Comparison of ENCODE assay signal across 11 cellular contexts in genomic region chr6:118801257-118801656, GRCh38.
DNase-seq lines count a peak whose midpoint lies in the region; ATAC-seq and TF ChIP-seq lines count a peak whose summit lies in the region.
"Had no signal": no experiment of that assay in that cellular context is flagged by ENCODE, and none has a peak within 500 bp of the region (broad histone marks: within the 10 kb centered on the region; RNA-seq: fewer than 3 reads in every experiment).

No MANE protein-coding gene starts in this region.

- no peak for TF ChIP-seq CTCF in activated CD8-positive, alpha-beta T cell treated with anti-CD3 and anti-CD28 coated beads for 36 hours (IDR thresholded peaks at IDR 0.05)

- no peak overlapping the region for H3K4me3 Mint-ChIP-seq in T-helper 1 cell treated with Interleukin-12 subunit alpha and Interleukin-12 subunit beta and Interleukin-4 antibody, amounts not matched to agents 30 μg/mL and 1 μg/mL, for 36 hours
- H3K4me3 Mint-ChIP-seq in CD8-positive, alpha-beta memory T cell, result peak overlapping the region in 1 of 7 donors; percentile 61
- H3K4me3 Mint-ChIP-seq in activated CD8-positive, alpha-beta T cell treated with anti-CD3 and anti-CD28 coated beads for 36 hours, result no peak overlapping the region
- H3K4me3 Mint-ChIP-seq in naive thymus-derived CD4-positive, alpha-beta T cell, result peak overlapping the region in 3 of 10 donors; percentile 19 to 88 (median 45)

- CTCF ChIA-PET in CD8-positive, alpha-beta memory T cell (lab: Charles Lee), result interaction anchor here (1.0 to 4.0 kb wide), 23 partner anchors 8 to 277 kb away, joined by 3 to 32 read pairs (median 6); partner anchors contain the start of genes ASF1A and CEP85L
- CTCF ChIA-PET in activated CD8-positive, alpha-beta T cell treated with anti-CD3 and anti-CD28 coated beads for 36 hours (lab: Charles Lee), result interaction anchor here (0.6 to 3.6 kb wide), 37 partner anchors 8 to 516 kb away, joined by 3 to 31 read pairs (median 5); partner anchors contain the start of gene ASF1A
- CTCF ChIA-PET in naive thymus-derived CD4-positive, alpha-beta T cell (lab: Charles Lee), result interaction anchor here (0.5 to 3.6 kb wide), 15 partner anchors 8 to 241 kb away, joined by 3 to 32 read pairs (median 6); no protein-coding TSS in a partner anchor

- peaks cover 14% of the 10 kb centered on the region for H3K36me3 Mint-ChIP-seq in T-helper 1 cell treated with Interleukin-12 subunit alpha and Interleukin-12 subunit beta and Interleukin-4 antibody, amounts not matched to agents 30 μg/mL and 1 μg/mL, for 36 hours (ENCODE audit: low read depth)
- peaks cover 4 to 7% (median 6%) of the 10 kb centered on the region in 3 donors for H3K36me3 Mint-ChIP-seq in CD8-positive, alpha-beta memory T cell
- peaks cover 17% of the 10 kb centered on the region for H3K36me3 Mint-ChIP-seq in activated CD8-positive, alpha-beta T cell treated with anti-CD3 and anti-CD28 coated beads for 36 hours (ENCODE audit: low read depth)
- H3K36me3 Mint-ChIP-seq in naive thymus-derived CD4-positive, alpha-beta T cell, result peaks cover 4 to 25% (median 6%) of the 10 kb centered on the region in 5 donors

- no peaks in the 10 kb centered on the region for H3K27me3 Mint-ChIP-seq in T-helper 1 cell treated with Interleukin-12 subunit alpha and Interleukin-12 subunit beta and Interleukin-4 antibody, amounts not matched to agents 30 μg/mL and 1 μg/mL, for 36 hours (ENCODE audit: low read depth)
- no peaks in the 10 kb centered on the region for H3K27me3 Mint-ChIP-seq in CD8-positive, alpha-beta memory T cell
- H3K27me3 Mint-ChIP-seq in activated CD8-positive, alpha-beta T cell treated with anti-CD3 and anti-CD28 coated beads for 36 hours, result no peaks in the 10 kb centered on the region
- no peaks in the 10 kb centered on the region for H3K27me3 Mint-ChIP-seq in naive thymus-derived CD4-positive, alpha-beta T cell

- no peak for DNase-seq in T-helper 1 cell
- DNase-seq in CD8-positive, alpha-beta memory T cell, result no peak
- DNase-seq in activated CD8-positive, alpha-beta T cell treated with anti-CD3 and anti-CD28 coated beads for 36 hours, result no peak
- DNase-seq in naive thymus-derived CD4-positive, alpha-beta T cell, result no peak
- no peak for DNase-seq in activated CD8-positive, alpha-beta memory T cell treated with anti-CD3 and anti-CD28 coated beads, Interleukin-2, amount 50 U/mL, for 4 hours
- no peak for DNase-seq in Right ventricle myocardium superior

- POLR2A ChIA-PET in CD8-positive, alpha-beta memory T cell (lab: Charles Lee), result interaction anchor here (1.1 to 1.4 kb wide), 2 partner anchors 8 to 91 kb away, joined by 3 to 5 read pairs; no protein-coding TSS in a partner anchor
- POLR2A ChIA-PET in activated CD8-positive, alpha-beta T cell treated with anti-CD3 and anti-CD28 coated beads for 36 hours (lab: Charles Lee), result interaction anchor here (0.9 to 1.6 kb wide), 2 partner anchors 32 to 117 kb away, joined by 3 read pairs; no protein-coding TSS in a partner anchor
- POLR2A ChIA-PET in naive thymus-derived CD4-positive, alpha-beta T cell (lab: Charles Lee), result interaction anchor here (0.5 to 2.6 kb wide), 8 partner anchors 9 to 235 kb away, joined by 3 to 12 read pairs (median 4); partner anchors contain the start of genes ASF1A and CEP85L

- H3K9me3 ChIP-seq in CD8-positive, alpha-beta memory T cell (ENCODE audit: low read length), result no peaks in the 10 kb centered on the region
- H3K9me3 ChIP-seq in naive thymus-derived CD4-positive, alpha-beta T cell (ENCODE audit: control insufficient read depth in 2 of 3, low read length in 3 of 3), result peaks cover 0 to under 1% (median 0%) of the 10 kb centered on the region in 3 experiments

- no peaks in the 10 kb centered on the region for H3K27me3 ChIP-seq in CD8-positive, alpha-beta memory T cell (ENCODE audit: insufficient read depth, low read length, poor library complexity, severe bottlenecking)
- no peaks in the 10 kb centered on the region for H3K27me3 ChIP-seq in naive thymus-derived CD4-positive, alpha-beta T cell (ENCODE audit: control insufficient read depth in 2 of 2, insufficient read depth in 2 of 2, low read length in 2 of 2)

- peaks cover 5% of the 10 kb centered on the region for H3K9me3 Mint-ChIP-seq in T-helper 1 cell treated with Interleukin-12 subunit alpha and Interleukin-12 subunit beta and Interleukin-4 antibody, amounts not matched to agents 30 μg/mL and 1 μg/mL, for 36 hours
- H3K9me3 Mint-ChIP-seq in CD8-positive, alpha-beta memory T cell, result peaks cover 4 to 14% (median 8%) of the 10 kb centered on the region in 5 donors
- peaks cover 7% of the 10 kb centered on the region for H3K9me3 Mint-ChIP-seq in activated CD8-positive, alpha-beta T cell treated with anti-CD3 and anti-CD28 coated beads for 36 hours
- peaks cover 0 to 17% (median 8%) of the 10 kb centered on the region in 11 donors for H3K9me3 Mint-ChIP-seq in naive thymus-derived CD4-positive, alpha-beta T cell

- no peak overlapping the region for H3K4me3 ChIP-seq in CD8-positive, alpha-beta memory T cell (ENCODE audit: low read length)
- H3K4me3 ChIP-seq in naive thymus-derived CD4-positive, alpha-beta T cell (ENCODE audit: low read length), result no peak overlapping the region
- H3K4me3 ChIP-seq: GM23248, K562 had no signal

- ATAC-seq in activated CD8-positive, alpha-beta T cell treated with anti-CD3 and anti-CD28 coated beads for 36 hours, result no peak
- ATAC-seq in naive thymus-derived CD4-positive, alpha-beta T cell, result no peak
- ATAC-seq in HG02970 (IDR thresholded peaks at IDR 0.05; ENCODE audit: low FRiP score, unreplicated experiment), result no peak
- ATAC-seq in Right ventricle myocardium superior (ENCODE audit: poor library complexity), result no peak

- intact Hi-C loops in activated CD8-positive, alpha-beta T cell treated with anti-CD3 and anti-CD28 coated beads for 36 hours (cut with micrococcal nuclease), result loop anchor here (10.0 kb wide), 2 partner anchors 236 to 516 kb away; no protein-coding TSS in a partner anchor
- intact Hi-C loops in naive thymus-derived CD4-positive, alpha-beta T cell (cut with micrococcal nuclease), result loop anchor here (2.0 to 10.0 kb wide), 7 partner anchors 74 to 1199 kb away; partner anchors contain the start of genes FAM184A (in 1 of the 2), GOPC (in 1 of the 2) and MAN1A1 (in 1 of the 2)
- intact Hi-C loops in Right ventricle myocardium superior (cut with DNase I), result no loop called here

- peaks cover 24% of the 10 kb centered on the region for H3K4me1 Mint-ChIP-seq in T-helper 1 cell treated with Interleukin-12 subunit alpha and Interleukin-12 subunit beta and Interleukin-4 antibody, amounts not matched to agents 30 μg/mL and 1 μg/mL, for 36 hours (ENCODE audit: low read depth)
- peaks cover 29 to 40% (median 34%) of the 10 kb centered on the region in 3 donors for H3K4me1 Mint-ChIP-seq in CD8-positive, alpha-beta memory T cell
- peaks cover 28% of the 10 kb centered on the region for H3K4me1 Mint-ChIP-seq in activated CD8-positive, alpha-beta T cell treated with anti-CD3 and anti-CD28 coated beads for 36 hours (ENCODE audit: low read depth)
- peaks cover 14 to 43% (median 30%) of the 10 kb centered on the region in 7 donors for H3K4me1 Mint-ChIP-seq in naive thymus-derived CD4-positive, alpha-beta T cell

- H3K27ac ChIP-seq in CD8-positive, alpha-beta memory T cell (ENCODE audit: low read depth, low read length), result no peak overlapping the region
- no peak overlapping the region for H3K27ac ChIP-seq in naive thymus-derived CD4-positive, alpha-beta T cell (ENCODE audit: low read depth, low read length)
- H3K27ac ChIP-seq: 22Rv1, GM23248 had no signal

- peaks cover 20% of the 10 kb centered on the region for H3K4me1 ChIP-seq in CD8-positive, alpha-beta memory T cell (ENCODE audit: insufficient read depth, low read length)
- peaks cover 11 to 18% of the 10 kb centered on the region in 2 donors for H3K4me1 ChIP-seq in naive thymus-derived CD4-positive, alpha-beta T cell (ENCODE audit: control insufficient read depth in 2 of 2, insufficient read depth in 2 of 2, low read length in 2 of 2)

- H3K27ac Mint-ChIP-seq in T-helper 1 cell treated with Interleukin-12 subunit alpha and Interleukin-12 subunit beta and Interleukin-4 antibody, amounts not matched to agents 30 μg/mL and 1 μg/mL, for 36 hours, result peak overlapping the region; percentile 41
- peak overlapping the region in 5 of 8 donors; percentile 42 to 94 (median 66) for H3K27ac Mint-ChIP-seq in CD8-positive, alpha-beta memory T cell
- H3K27ac Mint-ChIP-seq in activated CD8-positive, alpha-beta T cell treated with anti-CD3 and anti-CD28 coated beads for 36 hours, result peak overlapping the region; percentile 55
- peak overlapping the region in 5 of 9 donors; percentile 41 to 93 (median 49) for H3K27ac Mint-ChIP-seq in naive thymus-derived CD4-positive, alpha-beta T cell

- no peaks in the 10 kb centered on the region for H3K36me3 ChIP-seq in CD8-positive, alpha-beta memory T cell (ENCODE audit: insufficient read depth, low read length)
- no peaks in the 10 kb centered on the region for H3K36me3 ChIP-seq in naive thymus-derived CD4-positive, alpha-beta T cell (ENCODE audit: control insufficient read depth in 2 of 3, insufficient read depth in 3 of 3, low read length in 3 of 3)
